ENCODE assay signal across 23 cellular contexts in the genomic region with DNA sequence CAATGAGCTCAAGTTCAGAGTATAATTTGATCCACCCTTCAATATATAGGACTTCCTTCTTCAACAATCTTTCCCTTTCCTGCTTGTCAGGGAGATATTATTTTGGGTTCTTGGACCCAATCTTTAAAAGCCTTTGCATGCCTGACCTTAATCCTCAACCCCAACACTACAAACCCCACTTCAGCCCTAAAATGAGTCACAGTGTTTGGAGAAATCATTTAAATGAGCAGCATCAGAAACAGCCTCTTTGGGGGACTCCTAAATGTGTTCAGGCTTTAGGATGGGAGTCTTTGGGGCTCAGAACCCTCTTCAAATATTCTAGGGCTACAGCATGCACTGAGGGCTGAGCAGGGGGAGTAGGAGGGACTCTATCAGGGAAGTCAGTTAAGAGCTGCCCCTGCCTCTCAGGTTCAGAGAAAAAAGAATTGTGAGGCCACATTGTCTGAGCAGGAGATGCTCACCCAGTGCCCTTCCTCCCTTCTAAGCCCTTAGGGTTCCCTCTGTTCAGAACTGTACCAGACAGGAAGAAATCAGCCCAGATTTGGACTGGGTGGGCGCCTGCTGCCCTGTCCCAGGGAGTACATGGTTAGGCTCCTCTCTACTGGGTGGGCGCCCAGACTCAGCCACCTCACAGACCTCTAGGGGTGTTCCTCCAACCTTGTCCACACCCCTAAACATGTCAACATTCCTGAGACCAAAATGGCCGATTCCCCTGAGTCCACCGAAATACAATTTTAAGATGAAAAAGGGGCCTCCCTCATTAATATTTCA. TPM values are rescaled to one million over a fixed set of nuclear protein-coding genes. Genes with fewer than 3 reads are reported as not detected.
DNase-seq lines count a peak whose midpoint lies in the region; ATAC-seq, FAIRE-seq and TF ChIP-seq lines count a peak whose summit lies in the region.
"Had no signal": no experiment of that assay in that cellular context is flagged by ENCODE, and none has a peak within 500 bp of the region (broad histone marks: within the 10 kb centered on the region; RNA-seq: fewer than 3 reads in every experiment).

No MANE protein-coding gene starts in this region.

- peaks cover 5% of the 10 kb centered on the region for H4K20me1 ChIP-seq in mammary epithelial cell (ENCODE audit: insufficient read depth, low read length)
- 0 out of 2 replicates have a peak, but pooled peaks cover 3% of the 10 kb centered on the region for H4K20me1 ChIP-seq in OCI-LY3 (ENCODE audit: insufficient read depth, low read length)
- peaks cover 3 to 22% of the 10 kb centered on the region in 2 experiments for H4K20me1 ChIP-seq in H1 (replicated peaks in 1 of 2; ENCODE audit: control insufficient read depth in 1 of 2, insufficient read depth in 2 of 2, low read length in 2 of 2)

- DNase-seq in mammary epithelial cell (no peak), MCF 10A (ENCODE audit: unreplicated experiment) (no peak), H1 (ENCODE audit: low read depth in 1 of 2, low spot score in 2 of 2) (peak in 1 of 2 experiments; percentile 49), NCI-H774 (lab: John Stamatoyannopoulos, UW) (no peak), epidermal melanocyte (ENCODE audit: insufficient read length, low spot score) (no peak)
- DNase-seq: BE2C; Caco-2; CD4-positive, CD25-positive, alpha-beta regulatory T cell; MG63; NCI-H1092; NCI-H146; NCI-H2029 treated with DMSO at 0.1 percent for 48 hours; NK-92 treated with Interleukin-12 subunit alpha and Interleukin-12 subunit beta, amount 100 ng/mL, for 24 hours; SHP77 had no signal

- no peak overlapping the region for H3K23ac ChIP-seq in H1 (ENCODE audit: insufficient read length)

- no peak for TF ChIP-seq RAD21 in H1 (IDR thresholded peaks at IDR 0.05 in 1 of 2, conservative IDR thresholded peaks at IDR 0.05 in 1 of 2; ENCODE audit: low read depth in 2 of 2, low read length in 2 of 2)

- dilution Hi-C loops in mammary epithelial cell (cut with HindIII; ENCODE audit: low sequenced_read_pairs): no loop called here

- WGBS in mammary epithelial cell (ENCODE audit: low coverage, missing lambda C conversion rate): 37% methylated on average over 4 of the region's 4 CpGs
- WGBS in H1 (ENCODE audit: extremely low coverage in 1 of 2, insufficient coverage in 1 of 2, insufficient read length in 1 of 2, insufficient replicate concordance in 2 of 2, low coverage in 1 of 2, low lambda C conversion rate in 2 of 2, missing lambda C conversion rate in 1 of 2), 2 experiments: 28% methylated on average over 4 of the region's 4 CpGs; no CpG with 5 or more reads in 1 of the 2 experiments

- H3K27me3 Mint-ChIP-seq in MCF 10A (ENCODE audit: insufficient read depth, unreplicated experiment): peaks cover 100% of the 10 kb centered on the region

- H3K14ac ChIP-seq in H1 (ENCODE audit: insufficient read length): no peak overlapping the region

- H3K9me3 Mint-ChIP-seq in MCF 10A (ENCODE audit: unreplicated experiment): no peaks in the 10 kb centered on the region

- H2BK15ac ChIP-seq in H1 (ENCODE audit: low read length): peak overlapping the region; percentile 61; the same call in 1 of the 2 replicates

- H3K9ac ChIP-seq in mammary epithelial cell (ENCODE audit: insufficient read depth, low read length) (no peak overlapping the region), OCI-LY3 (ENCODE audit: low read length) (no peak overlapping the region), H1 (replicated peaks in 1 of 4; ENCODE audit: extremely low read depth in 1 of 4, low read depth in 3 of 4, low read length in 3 of 4) (no peak overlapping the region)

- H4K91ac ChIP-seq in H1 (replicated peaks; ENCODE audit: insufficient read length, low read length): no peak overlapping the region

- H3K79me1 ChIP-seq in H1 (ENCODE audit: low read depth, low read length): no peaks in the 10 kb centered on the region

- H2AK5ac ChIP-seq in H1 (ENCODE audit: low read depth, low read length): no peak overlapping the region; the same call in 1 of the 2 replicates

- TF ChIP-seq EP300 in H1 (IDR thresholded peaks at IDR 0.05; ENCODE audit: borderline replicate concordance in 1 of 2, low read depth in 2 of 2, low read length in 2 of 2): no peak

- no peak for TF ChIP-seq POLR2A in H1 (IDR thresholded peaks at IDR 0.05; ENCODE audit: control extremely low read depth in 1 of 2, low read depth in 2 of 2, low read length in 2 of 2)

- H4K5ac ChIP-seq in H1 (ENCODE audit: insufficient read length, low read depth, low read length): no peak overlapping the region

- TF ChIP-seq CTCF in mammary epithelial cell (conservative IDR thresholded peaks at IDR 0.05 in 1 of 2, IDR thresholded peaks at IDR 0.05 in 1 of 2; ENCODE audit: extremely low read depth in 1 of 2, insufficient read depth in 1 of 2, low read depth in 1 of 2, low read length in 2 of 2): no peak
- TF ChIP-seq CTCF in MCF 10A (IDR thresholded peaks at IDR 0.05; ENCODE audit: unreplicated experiment): no peak
- TF ChIP-seq CTCF in OCI-LY3 (IDR thresholded peaks at IDR 0.05; ENCODE audit: low read depth, low read length): no peak
- no peak for TF ChIP-seq CTCF in H1 (IDR thresholded peaks at IDR 0.05; ENCODE audit: control extremely low read depth in 1 of 3, insufficient read depth in 1 of 3, low read depth in 1 of 3, low read length in 3 of 3)

- no peak overlapping the region for H3K4ac ChIP-seq in H1 (replicated peaks; ENCODE audit: insufficient read length, low read depth, low read length)

- no peak overlapping the region for H2BK20ac ChIP-seq in H1 (ENCODE audit: low read length)

- peaks cover 25% of the 10 kb centered on the region for H3K4me1 ChIP-seq in mammary epithelial cell (ENCODE audit: insufficient read depth, low read length)
- H3K4me1 ChIP-seq in OCI-LY3 (ENCODE audit: low read length): peaks cover 17% of the 10 kb centered on the region
- peaks cover 5 to 54% (median 35%) of the 10 kb centered on the region in 4 experiments for H3K4me1 ChIP-seq in H1 (replicated peaks in 1 of 4; ENCODE audit: control insufficient read depth in 3 of 4, insufficient read depth in 4 of 4, low read length in 3 of 4)

- no peaks in the 10 kb centered on the region for H3K36me3 Mint-ChIP-seq in MCF 10A (ENCODE audit: insufficient read depth, unreplicated experiment)
- H3K36me3 Mint-ChIP-seq: CD4-positive, CD25-positive, alpha-beta regulatory T cell had no signal

- H3K27ac ChIP-seq in mammary epithelial cell (ENCODE audit: insufficient read depth, low read depth, low read length): no peak overlapping the region
- no peak overlapping the region for H3K27ac ChIP-seq in OCI-LY3 (ENCODE audit: low read length)
- no peak overlapping the region for H3K27ac ChIP-seq in H1 (ENCODE audit: low read depth, low read length)
- H3K27ac ChIP-seq in temporal lobe (ENCODE audit: low read depth, low read length): peak overlapping the region; percentile 57
- H3K27ac ChIP-seq: SK-N-MC had no signal

- BruUV-seq in mammary epithelial cell (replicated peaks; lab: Mats Ljungman, UMichigan) (no TSS peak), MCF 10A (replicated peaks; lab: Mats Ljungman, UMichigan) (no TSS peak)

- 0 out of 2 replicates have a peak overlapping the region, but pooled peaks have one; percentile 17 for H2BK12ac ChIP-seq in H1 (ENCODE audit: low read depth, low read length)

- no peak overlapping the region for H3K27ac Mint-ChIP-seq in MCF 10A (ENCODE audit: low read depth, unreplicated experiment)

- FAIRE-seq in H1 (lab: Jason Lieb, UNC): no peak
- FAIRE-seq: GM12878, H54 had no signal

- intact Hi-C loops in mammary epithelial cell (cut with micrococcal nuclease) (loop anchor here (2.0 kb wide), 1 partner anchor 14 kb away; no protein-coding TSS in a partner anchor), MCF 10A (cut with micrococcal nuclease) (no loop called here)

- no peak overlapping the region for H3K4me3 ChIP-seq in mammary epithelial cell (replicated peaks in 1 of 3; ENCODE audit: insufficient read depth in 1 of 3, low read depth in 2 of 3, low read length in 3 of 3)
- H3K4me3 ChIP-seq in OCI-LY3 (ENCODE audit: low read length): no peak overlapping the region
- no peak overlapping the region for H3K4me3 ChIP-seq in H1 (ENCODE audit: extremely low read depth in 1 of 4, insufficient read depth in 2 of 4, low read depth in 3 of 4, low read length in 4 of 4)
- H3K4me3 ChIP-seq: GM12878, MG63, SK-N-MC had no signal

- H2BK120ac ChIP-seq in H1 (replicated peaks; ENCODE audit: low read depth, low read length): no peak overlapping the region

- H3K4me2 ChIP-seq in mammary epithelial cell (ENCODE audit: insufficient read depth, low read depth, low read length) (peak overlapping the region; percentile 55), OCI-LY3 (ENCODE audit: low read length) (peak overlapping the region; percentile 63; the same call in 1 of the 2 replicates), H1 (ENCODE audit: insufficient read depth in 1 of 2, low read depth in 2 of 2, low read length in 2 of 2) (peak overlapping the region in 1 of 2 experiments; percentile 90; a peak in 1 of 4 replicates)

- H2BK5ac ChIP-seq in H1 (ENCODE audit: low read depth, low read length): no peak overlapping the region

- CTCF ChIA-PET in mammary epithelial cell (lab: Charles Lee; ENCODE audit: low non-redundant PET): no interaction called here
- CTCF ChIA-PET in MCF 10A (lab: Yijun Ruan, JAX): interaction anchor here (0.6 kb wide), 1 partner anchor 292 kb away, joined by 3 read pairs; no protein-coding TSS in a partner anchor
- CTCF ChIA-PET in H1 (lab: Charles Lee; ENCODE audit: partially characterized antibody): interaction anchor here (1.1 to 10.7 kb wide), 4 partner anchors 19 to 69 kb away, joined by 3 to 140 read pairs (median 27); partner anchors contain the start of gene PPP1R1B

- H3K23me2 ChIP-seq in H1 (ENCODE audit: low read depth, low read length): peaks cover 14% of the 10 kb centered on the region; the same call in 1 of the 2 replicates

- no peak overlapping the region for H3K56ac ChIP-seq in H1 (replicated peaks; ENCODE audit: insufficient read length, low read depth, low read length)

- H3K9me3 ChIP-seq in mammary epithelial cell (replicated peaks; ENCODE audit: insufficient read depth, low read length) (no peaks in the 10 kb centered on the region), OCI-LY3 (ENCODE audit: insufficient read depth, low read length) (no peaks in the 10 kb centered on the region), H1 (ENCODE audit: insufficient read depth in 2 of 2, low read depth in 1 of 2, low read length in 1 of 2) (no peaks in the 10 kb centered on the region)
- H3K9me3 ChIP-seq: BE2C, Caco-2, MG63 had no signal

- H3K36me3 ChIP-seq in mammary epithelial cell (ENCODE audit: insufficient read depth, low read length) (no peaks in the 10 kb centered on the region), OCI-LY3 (replicated peaks; ENCODE audit: low read depth, low read length) (no peaks in the 10 kb centered on the region), H1 (ENCODE audit: control insufficient read depth in 2 of 4, insufficient read depth in 4 of 4, low read length in 3 of 4) (peaks cover 0 to 2% (median 0%) of the 10 kb centered on the region in 4 experiments; a peak in 1 of 8 replicates)
- H3K36me3 ChIP-seq: BE2C, MG63 had no signal

- POLR2A ChIA-PET in MCF 10A (lab: Yijun Ruan, JAX) (no interaction called here), H1 (lab: Charles Lee; ENCODE audit: partially characterized antibody) (interaction anchor here (1.8 kb wide), 1 partner anchor 7 kb away, joined by 4 read pairs; no protein-coding TSS in a partner anchor)

- in situ Hi-C loops in mammary epithelial cell (cut with MboI; ENCODE audit: low sequenced_read_pairs in 2 of 2): no loop called here

- H3K79me2 ChIP-seq in mammary epithelial cell (ENCODE audit: insufficient read depth, low read length) (no peaks in the 10 kb centered on the region), OCI-LY3 (ENCODE audit: low read length) (no peaks in the 10 kb centered on the region), H1 (ENCODE audit: control insufficient read depth in 1 of 2, insufficient read depth in 2 of 2, low read length in 2 of 2) (no peaks in the 10 kb centered on the region)

- no peak overlapping the region for H4K8ac ChIP-seq in H1 (ENCODE audit: extremely low read depth, insufficient read depth, low read length)

- ATAC-seq in GM19023 (IDR thresholded peaks at IDR 0.05; ENCODE audit: unreplicated experiment): no peak

- H2AFZ ChIP-seq in mammary epithelial cell (ENCODE audit: low read depth, low read length): peak overlapping the region; percentile 51
- H2AFZ ChIP-seq in OCI-LY3 (ENCODE audit: low read depth, low read length): no peak overlapping the region
- H2AFZ ChIP-seq in H1 (ENCODE audit: low read length): no peak overlapping the region

- no peak overlapping the region; the same call in 1 of the 2 replicates for H3K18ac ChIP-seq in H1 (ENCODE audit: extremely low read depth, low read length)

- H3K27me3 ChIP-seq in mammary epithelial cell (ENCODE audit: insufficient read depth, low read length) (peaks cover 59% of the 10 kb centered on the region), OCI-LY3 (ENCODE audit: low read depth, low read length) (peaks cover 57% of the 10 kb centered on the region), H1 (replicated peaks in 1 of 4; ENCODE audit: control insufficient read depth in 3 of 4, extremely low read depth in 1 of 4, insufficient read depth in 3 of 4, low read length in 3 of 4) (peaks cover 85 to 100% (median 98%) of the 10 kb centered on the region in 4 experiments)

- H3K4me1 Mint-ChIP-seq in MCF 10A (ENCODE audit: insufficient read depth, unreplicated experiment): peaks cover 6% of the 10 kb centered on the region

- H3K4me3 Mint-ChIP-seq in MCF 10A (ENCODE audit: unreplicated experiment): no peak overlapping the region

RNA-seq across cellular contexts. Expression of gene NEUROD2, which starts 5.0 kb away (rescaled TPM):
- total RNA-seq in mammary epithelial cell (not detected), MCF 10A (2022) (not detected in 2 replicates), temporal lobe (74.5 TPM)
- polyA plus RNA-seq in mammary epithelial cell (not detected), H1 (2011; rRNA removed) (not detected in 2 replicates)
- not detected for polyA minus RNA-seq in mammary epithelial cell
- not detected in 2 replicates for total RNA-seq in H1 (2021; fragmentation: NEBNext Ultra II Directional; extraction: Animal tissue kit (Norgen Biotek cat#: 25700))
- polyA plus RNA-seq in H1 (2011; cell fraction: cytosol; rRNA removed): not detected
- not detected for polyA plus RNA-seq in H1 (2011; cell fraction: nucleus; rRNA removed)
- polyA plus RNA-seq in H1 (2012, experiment 1 of 2): not detected in 4 replicates
- polyA plus RNA-seq in H1 (2012, experiment 2 of 2): 0.12 TPM
- 0.02 TPM for polyA plus RNA-seq in H1 (2013, experiment 1 of 2)
- 0.02 TPM for polyA plus RNA-seq in H1 (2013, experiment 2 of 2)
- not detected in 2 replicates for polyA minus RNA-seq in H1 (2011; rRNA and poly(A)+ RNA removed)
- polyA minus RNA-seq in H1 (2011; cell fraction: cytosol; rRNA and poly(A)+ RNA removed): not detected
- not detected for polyA minus RNA-seq in H1 (2011; cell fraction: nucleus; rRNA and poly(A)+ RNA removed)
- total RNA-seq: A172; Caco-2; CD4-positive, CD25-positive, alpha-beta regulatory T cell; GM12878; NCI-H460; RPMI7951 had no signal
- polyA plus RNA-seq: CD4-positive, CD25-positive, alpha-beta regulatory T cell; GM12878 had no signal

RNA-seq across cellular contexts. Expression of gene PPP1R1B, which starts 24.0 kb away (rescaled TPM):
- total RNA-seq in mammary epithelial cell (under 1 TPM in 1 of 2 donors, not detected in 1; 0.17 TPM), MCF 10A (2022) (not detected in 2 replicates), temporal lobe (20.7 TPM)
- polyA plus RNA-seq in mammary epithelial cell (0.07 TPM), H1 (2011; rRNA removed) (21.0 and 22.3 TPM in 2 replicates)
- polyA minus RNA-seq in mammary epithelial cell: not detected
- total RNA-seq in H1 (2021; fragmentation: NEBNext Ultra II Directional; extraction: Animal tissue kit (Norgen Biotek cat#: 25700)): 9.4 and 10.7 TPM in 2 replicates
- polyA plus RNA-seq in H1 (2011; cell fraction: cytosol; rRNA removed): 15.9 TPM
- polyA plus RNA-seq in H1 (2011; cell fraction: nucleus; rRNA removed): 15.3 TPM
- polyA plus RNA-seq in H1 (2012, experiment 1 of 2): 13.4 to 19.6 TPM (median 17.0 TPM) in 4 replicates
- polyA plus RNA-seq in H1 (2012, experiment 2 of 2): 22.0 TPM
- polyA plus RNA-seq in H1 (2013, experiment 1 of 2): 10.8 TPM
- 11.3 TPM for polyA plus RNA-seq in H1 (2013, experiment 2 of 2)
- 9.1 and 11.8 TPM in 2 replicates for polyA minus RNA-seq in H1 (2011; rRNA and poly(A)+ RNA removed)
- polyA minus RNA-seq in H1 (2011; cell fraction: cytosol; rRNA and poly(A)+ RNA removed): 7.9 TPM
- polyA minus RNA-seq in H1 (2011; cell fraction: nucleus; rRNA and poly(A)+ RNA removed): 4.6 TPM
- total RNA-seq: A172; Caco-2; CD4-positive, CD25-positive, alpha-beta regulatory T cell; GM12878 had no signal
- polyA plus RNA-seq: CD4-positive, CD25-positive, alpha-beta regulatory T cell had no signal

RNA-seq across cellular contexts. Expression of gene STARD3, which starts 34.2 kb away (rescaled TPM):
- total RNA-seq in mammary epithelial cell (10 to 100 TPM; 20.2 to 35.7 TPM), MCF 10A (2022) (30.1 and 31.1 TPM in 2 replicates), temporal lobe (19.9 TPM)
- polyA plus RNA-seq in mammary epithelial cell (36.7 TPM), H1 (2011; rRNA removed) (80.3 and 116 TPM in 2 replicates)
- 18.9 TPM for polyA minus RNA-seq in mammary epithelial cell
- 47.6 and 56.7 TPM in 2 replicates for total RNA-seq in H1 (2021; fragmentation: NEBNext Ultra II Directional; extraction: Animal tissue kit (Norgen Biotek cat#: 25700))
- 80.2 TPM for polyA plus RNA-seq in H1 (2011; cell fraction: cytosol; rRNA removed)
- 203 TPM for polyA plus RNA-seq in H1 (2011; cell fraction: nucleus; rRNA removed)
- 54.2 to 69.5 TPM (median 56.8 TPM) in 4 replicates for polyA plus RNA-seq in H1 (2012, experiment 1 of 2)
- 61.3 TPM for polyA plus RNA-seq in H1 (2012, experiment 2 of 2)
- polyA plus RNA-seq in H1 (2013, experiment 1 of 2): 80.5 TPM
- 91.9 TPM for polyA plus RNA-seq in H1 (2013, experiment 2 of 2)
- 78.6 and 84.8 TPM in 2 replicates for polyA minus RNA-seq in H1 (2011; rRNA and poly(A)+ RNA removed)
- polyA minus RNA-seq in H1 (2011; cell fraction: cytosol; rRNA and poly(A)+ RNA removed): 37.6 TPM
- 53.7 TPM for polyA minus RNA-seq in H1 (2011; cell fraction: nucleus; rRNA and poly(A)+ RNA removed)

Comparison
In these comparisons a context has a peak if more than half of its experiments do, and no peak if none do; other contexts are left out.
1. RNA of gene NEUROD2, which starts 5.0 kb away (total RNA-seq): 74.5 TPM in temporal lobe (single experiment); not detected in mammary epithelial cell, not detected in MCF 10A and not detected in H1; every median in the first group is over 10 times any median in the second.